Comparison of ENCODE assay signal across 1 cellular context in the genomic region with DNA sequence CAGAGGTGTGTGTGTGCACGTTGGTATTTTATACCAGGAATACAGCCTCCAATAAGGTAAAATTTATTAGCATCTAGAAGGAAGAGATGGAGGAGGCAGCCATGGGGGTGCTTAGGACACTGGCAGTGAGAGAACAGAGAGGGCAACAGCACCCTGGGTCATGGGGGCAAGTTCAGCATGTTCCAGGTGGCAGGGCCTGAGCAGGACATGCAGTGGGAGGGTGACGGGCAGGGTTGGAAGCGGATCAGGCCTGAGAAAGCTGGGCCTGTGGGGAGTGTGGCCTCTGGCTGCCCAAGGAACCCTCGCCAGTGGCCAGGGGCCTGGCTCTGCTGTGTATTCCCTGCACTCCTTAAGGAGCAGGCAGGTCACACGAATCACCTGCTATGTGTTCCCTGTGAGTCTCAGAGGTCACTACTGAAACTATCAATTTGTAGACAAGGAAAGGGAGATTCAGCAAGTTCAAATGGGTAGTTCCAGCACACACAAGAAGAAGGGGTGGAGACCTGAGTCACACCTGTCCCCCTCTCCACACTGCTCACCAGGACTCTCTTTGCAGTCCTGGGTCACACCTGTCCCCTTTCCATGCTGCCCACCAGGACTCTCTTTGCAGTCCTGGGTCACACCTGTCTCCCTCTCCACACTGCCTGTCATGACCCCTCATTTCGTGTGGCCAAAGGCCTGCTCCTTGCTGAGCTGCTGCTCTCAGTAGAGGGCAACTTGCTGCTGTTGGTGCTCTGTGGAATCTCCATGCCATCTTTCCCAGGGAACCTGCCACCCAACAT.
TF ChIP-seq lines count a peak whose summit lies in the region.

No MANE protein-coding gene starts in this region.

TF ChIP-seq in H1, 55 proteins besides CTCF, POLR2A, EP300 and RAD21 (continued from another document):
- TF ChIP-seq CHD1 (IDR thresholded peaks at IDR 0.05; ENCODE audit: low read depth, low read length) (no peak), TEAD4 (IDR thresholded peaks at IDR 0.05; ENCODE audit: low read depth, low read length) (no peak), MAFK (IDR thresholded peaks at IDR 0.05; ENCODE audit: low read depth, low read length) (no peak), NANOG (IDR thresholded peaks at IDR 0.05; ENCODE audit: insufficient read depth, low read depth, low read length, poor library complexity, severe bottlenecking) (no peak), JUN (IDR thresholded peaks at IDR 0.05; ENCODE audit: low read depth, low read length) (no peak), CTBP2 (IDR thresholded peaks at IDR 0.05; ENCODE audit: borderline replicate concordance, insufficient read depth, insufficient read length, low read length) (no peak), TAF1 (IDR thresholded peaks at IDR 0.05; ENCODE audit: low read depth, low read length) (no peak), CBX5 (IDR thresholded peaks at IDR 0.05; ENCODE audit: low read depth, low read length) (no peak)
- TF ChIP-seq, protein P1, sequence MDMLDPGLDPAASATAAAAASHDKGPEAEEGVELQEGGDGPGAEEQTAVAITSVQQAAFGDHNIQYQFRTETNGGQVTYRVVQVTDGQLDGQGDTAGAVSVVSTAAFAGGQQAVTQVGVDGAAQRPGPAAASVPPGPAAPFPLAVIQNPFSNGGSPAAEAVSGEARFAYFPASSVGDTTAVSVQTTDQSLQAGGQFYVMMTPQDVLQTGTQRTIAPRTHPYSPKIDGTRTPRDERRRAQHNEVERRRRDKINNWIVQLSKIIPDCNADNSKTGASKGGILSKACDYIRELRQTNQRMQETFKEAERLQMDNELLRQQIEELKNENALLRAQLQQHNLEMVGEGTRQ (IDR thresholded peaks at IDR 0.05; ENCODE audit: low read length) = no peak
